9 cellular contexts compared by ENCODE assay signal in the genomic region with DNA sequence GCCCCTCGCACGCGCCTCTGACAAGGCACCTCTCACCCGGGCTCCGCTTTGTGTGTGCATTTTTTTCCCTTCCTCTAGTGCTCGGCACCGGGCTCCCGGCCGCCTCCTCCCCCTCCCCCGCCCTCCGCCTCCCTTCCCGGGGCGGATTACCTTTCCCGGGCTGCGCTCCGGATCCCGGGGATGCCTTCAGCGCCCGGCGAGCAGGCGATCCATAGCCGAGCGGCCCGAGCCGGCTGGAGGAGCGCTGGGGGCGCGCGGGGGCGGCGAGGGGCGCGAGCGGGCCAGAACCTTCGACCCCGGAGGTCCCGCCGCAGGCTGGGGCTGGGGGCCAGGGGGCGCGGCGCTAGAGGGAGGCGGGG. TPM values are rescaled to one million over a fixed set of nuclear protein-coding genes. Genes with fewer than 3 reads are reported as not detected.
A peak's percentile ranks its signal among the peaks of the same experiment; 100 is the strongest.
DNase-seq lines count a peak whose midpoint lies in the region; ATAC-seq and TF ChIP-seq lines count a peak whose summit lies in the region.
"Had no signal": no experiment of that assay in that cellular context is flagged by ENCODE, and none has a peak within 500 bp of the region (broad histone marks: within the 10 kb centered on the region; RNA-seq: fewer than 3 reads in every experiment).

No MANE protein-coding gene starts in this region.

- peak overlapping the region; percentile 97 for H3K27ac ChIP-seq in WERI-Rb-1
- peak overlapping the region; percentile 94 for H3K27ac ChIP-seq in left ventricle myocardium inferior (replicated peaks)
- H3K27ac ChIP-seq: C4-2B had no signal

- DNase-seq in NCI-H187 (lab: John Stamatoyannopoulos, UW) (peak; percentile 39 to 62), NCI-H187 treated with DMSO at 0.1 percent for 48 hours (lab: John Stamatoyannopoulos, UW) (no peak), WERI-Rb-1 (peak; percentile 57), left ventricle myocardium inferior (peak; percentile 37), posterior vena cava (ENCODE audit: low spot score) (peak; percentile 76), activated gamma-delta T cell treated with Interleukin-2 at 50 U/mL for 16 hours (no peak)

- ATAC-seq in HG02678 (IDR thresholded peaks at IDR 0.05; ENCODE audit: unreplicated experiment), result peak; percentile 15
- ATAC-seq in GM18870 (IDR thresholded peaks at IDR 0.05; ENCODE audit: unreplicated experiment), result no peak

- H3K9me3 ChIP-seq in WERI-Rb-1 (ENCODE audit: severe bottlenecking) (no peaks in the 10 kb centered on the region), left ventricle myocardium inferior (replicated peaks) (no peaks in the 10 kb centered on the region)

- TF ChIP-seq CTCF in WERI-Rb-1 (IDR thresholded peaks at IDR 0.05; ENCODE audit: low read depth, low read length) (no peak), left ventricle myocardium inferior (IDR thresholded peaks at IDR 0.05; ENCODE audit: borderline replicate concordance) (no peak)

- intact Hi-C loops in left ventricle myocardium inferior (cut with micrococcal nuclease), result no loop called here
- intact Hi-C loops in posterior vena cava (cut with DNase I), result no loop called here

- H3K4me1 ChIP-seq in left ventricle myocardium inferior, result peaks cover 39% of the 10 kb centered on the region

- peaks cover 14% of the 10 kb centered on the region for H3K36me3 ChIP-seq in WERI-Rb-1
- H3K36me3 ChIP-seq in left ventricle myocardium inferior, result no peaks in the 10 kb centered on the region

- no peaks in the 10 kb centered on the region for H3K27me3 ChIP-seq in WERI-Rb-1 (ENCODE audit: insufficient read depth, low read depth, severe bottlenecking)
- H3K27me3 ChIP-seq in left ventricle myocardium inferior (ENCODE audit: low read depth), result no peaks in the 10 kb centered on the region

- H3K4me3 ChIP-seq in WERI-Rb-1 (ENCODE audit: low read depth, low read length), result peak overlapping the region; percentile 94
- H3K4me3 ChIP-seq in left ventricle myocardium inferior, result peak overlapping the region; percentile 96

RNA-seq across cellular contexts. Expression of a gene that starts 0.3 kb away (rescaled TPM):
- total RNA-seq in left ventricle myocardium inferior (10.8 TPM), posterior vena cava (10 to 100 TPM in 1 of 2 donors, 1 to 10 TPM in 1; 5.5 to 11.1 TPM)

Comparison
In these comparisons a context has a peak if more than half of its experiments do, and no peak if none do; other contexts are left out.
1. DNase-seq: peak in NCI-H187 (2 of 2), WERI-Rb-1 (single experiment), left ventricle myocardium inferior (single experiment) and posterior vena cava (single experiment); none in NCI-H187 treated with DMSO at 0.1 percent for 48 hours (single experiment) and activated gamma-delta T cell treated with Interleukin-2 at 50 U/mL for 16 hours (single experiment).